Comparison of ENCODE assay signal across 22 cellular contexts in genomic region chr16:54843424-54843750, GRCh38.
"Had no signal": no experiment of that assay in that cellular context is flagged by ENCODE, and none has a peak within 500 bp of the region (broad histone marks: within the 10 kb centered on the region; RNA-seq: fewer than 3 reads in every experiment).

No MANE protein-coding gene starts in this region.

- ATAC-seq: Panc1, PC-3 had no signal

- H3K9me2 ChIP-seq: SK-N-SH had no signal

- DNase-seq: Karpas-422; KBM-7; NCI-H1092; NCI-H1105 treated with DMSO at 0.1 percent for 48 hours; NCI-H1417 treated with DMSO at 0.1 percent for 48 hours; NCI-H187; NCI-H2029; NCI-H2081 treated with DMSO at 0.1 percent for 48 hours; NCI-H2171; NCI-H226; NCI-H446; NCI-H510A; NCI-H524 treated with DMSO at 0.1 percent for 48 hours; NCI-H69; NCI-H774; NK-92 treated with Interleukin-12 subunit alpha and Interleukin-12 subunit beta, amount 100 ng/mL, for 24 hours; PC-3; SHP77; SK-N-SH; SW 1271 had no signal

- H3K27ac ChIP-seq: RWPE1 had no signal

- H3K4me2 ChIP-seq: SK-N-SH had no signal

- H3K9ac ChIP-seq: SK-N-SH had no signal
